Comparison of ENCODE assay signal across 1 cellular context in genomic region chr1:161305872-161306519, GRCh38.
TF ChIP-seq lines count a peak whose summit lies in the region.

No MANE protein-coding gene starts in this region.

TF ChIP-seq in HepG2, 621 proteins besides CTCF, POLR2A, EP300 and RAD21 (continued from another document and continues in another):
- TF ChIP-seq CAMTA2 (CRISPR knock-in tag; IDR thresholded peaks at IDR 0.05; ENCODE audit: borderline replicate concordance): no peak
- TF ChIP-seq LRRFIP1 (CRISPR knock-in tag; conservative IDR thresholded peaks at IDR 0.05): no peak
- no peak for TF ChIP-seq HNF1B (CRISPR knock-in tag; IDR thresholded peaks at IDR 0.05)
- TF ChIP-seq CREM (IDR thresholded peaks at IDR 0.05): no peak
- TF ChIP-seq CREM (CRISPR knock-in tag; IDR thresholded peaks at IDR 0.05): no peak
- TF ChIP-seq ZNF383 (CRISPR knock-in tag; IDR thresholded peaks at IDR 0.05; ENCODE audit: borderline replicate concordance): no peak
- no peak for TF ChIP-seq ZNF331 (CRISPR knock-in tag; IDR thresholded peaks at IDR 0.05)
- no peak for TF ChIP-seq POGZ (CRISPR knock-in tag; IDR thresholded peaks at IDR 0.05)
- TF ChIP-seq ZNF503 (CRISPR knock-in tag; IDR thresholded peaks at IDR 0.05): no peak
- TF ChIP-seq ARID4A (CRISPR knock-in tag; IDR thresholded peaks at IDR 0.05; ENCODE audit: borderline replicate concordance): peak; percentile 55; the same call in 1 of the 2 replicates
- no peak for TF ChIP-seq ZFP90 (CRISPR knock-in tag; IDR thresholded peaks at IDR 0.05; ENCODE audit: borderline replicate concordance)
- no peak for TF ChIP-seq ZFP62 (CRISPR knock-in tag; IDR thresholded peaks at IDR 0.05)
- TF ChIP-seq AHDC1 (CRISPR knock-in tag; IDR thresholded peaks at IDR 0.05; ENCODE audit: borderline replicate concordance): no peak
- TF ChIP-seq SRSF4 (IDR thresholded peaks at IDR 0.05; ENCODE audit: low read depth, low read length, poor library complexity, severe bottlenecking): no peak
- TF ChIP-seq DZIP1 (CRISPR knock-in tag; IDR thresholded peaks at IDR 0.05): no peak
- TF ChIP-seq ZNF772 (CRISPR knock-in tag; IDR thresholded peaks at IDR 0.05): no peak
- TF ChIP-seq RARG (CRISPR knock-in tag; IDR thresholded peaks at IDR 0.05; ENCODE audit: low read depth): no peak
- no peak for TF ChIP-seq NCOA1 (CRISPR knock-in tag; IDR thresholded peaks at IDR 0.05)
- TF ChIP-seq AKAP8 (CRISPR knock-in tag; IDR thresholded peaks at IDR 0.05): no peak
- TF ChIP-seq CSRNP1 (CRISPR knock-in tag; IDR thresholded peaks at IDR 0.05): no peak
- no peak for TF ChIP-seq ZNF335 (CRISPR knock-in tag; IDR thresholded peaks at IDR 0.05)
- no peak for TF ChIP-seq TCF12 (IDR thresholded peaks at IDR 0.05)
- TF ChIP-seq TCF12 (CRISPR knock-in tag; IDR thresholded peaks at IDR 0.05): no peak
- no peak for TF ChIP-seq MYPOP (CRISPR knock-in tag; IDR thresholded peaks at IDR 0.05)
- TF ChIP-seq PHF20 (CRISPR knock-in tag; IDR thresholded peaks at IDR 0.05): no peak; the same call in 1 of the 2 replicates
- TF ChIP-seq ZFX (CRISPR knock-in tag; IDR thresholded peaks at IDR 0.05; ENCODE audit: low read depth): peak; percentile 52; the same call in 1 of the 2 replicates
- peak; percentile 45; the same call in 1 of the 2 replicates for TF ChIP-seq SP5 (CRISPR knock-in tag; IDR thresholded peaks at IDR 0.05; ENCODE audit: borderline replicate concordance, low read depth)
- TF ChIP-seq GTF3A (CRISPR knock-in tag; conservative IDR thresholded peaks at IDR 0.05): no peak
- no peak for TF ChIP-seq ZBTB25 (CRISPR knock-in tag; IDR thresholded peaks at IDR 0.05)
- no peak for TF ChIP-seq RBM39 (IDR thresholded peaks at IDR 0.05; ENCODE audit: low read depth, low read length, poor library complexity, severe bottlenecking)
- TF ChIP-seq ZSCAN20 (CRISPR knock-in tag; IDR thresholded peaks at IDR 0.05; ENCODE audit: borderline replicate concordance): no peak
- no peak for TF ChIP-seq HOXD1 (CRISPR knock-in tag; IDR thresholded peaks at IDR 0.05)
- TF ChIP-seq ZNF33B (CRISPR knock-in tag; IDR thresholded peaks at IDR 0.05): no peak
- TF ChIP-seq HMG20B (CRISPR knock-in tag; conservative IDR thresholded peaks at IDR 0.05): no peak
- TF ChIP-seq ASH2L (IDR thresholded peaks at IDR 0.05; ENCODE audit: insufficient read length, low read depth, low read length): no peak
- no peak for TF ChIP-seq MAFK (conservative IDR thresholded peaks at IDR 0.05 in 1 of 2, IDR thresholded peaks at IDR 0.05 in 1 of 2; ENCODE audit: low read length in 2 of 2)
- no peak for TF ChIP-seq ZNF850 (CRISPR knock-in tag; conservative IDR thresholded peaks at IDR 0.05)
- TF ChIP-seq ZNF253 (CRISPR knock-in tag; IDR thresholded peaks at IDR 0.05; ENCODE audit: borderline replicate concordance): no peak
